Comparison of ENCODE assay signal across 18 cellular contexts in the genomic region with DNA sequence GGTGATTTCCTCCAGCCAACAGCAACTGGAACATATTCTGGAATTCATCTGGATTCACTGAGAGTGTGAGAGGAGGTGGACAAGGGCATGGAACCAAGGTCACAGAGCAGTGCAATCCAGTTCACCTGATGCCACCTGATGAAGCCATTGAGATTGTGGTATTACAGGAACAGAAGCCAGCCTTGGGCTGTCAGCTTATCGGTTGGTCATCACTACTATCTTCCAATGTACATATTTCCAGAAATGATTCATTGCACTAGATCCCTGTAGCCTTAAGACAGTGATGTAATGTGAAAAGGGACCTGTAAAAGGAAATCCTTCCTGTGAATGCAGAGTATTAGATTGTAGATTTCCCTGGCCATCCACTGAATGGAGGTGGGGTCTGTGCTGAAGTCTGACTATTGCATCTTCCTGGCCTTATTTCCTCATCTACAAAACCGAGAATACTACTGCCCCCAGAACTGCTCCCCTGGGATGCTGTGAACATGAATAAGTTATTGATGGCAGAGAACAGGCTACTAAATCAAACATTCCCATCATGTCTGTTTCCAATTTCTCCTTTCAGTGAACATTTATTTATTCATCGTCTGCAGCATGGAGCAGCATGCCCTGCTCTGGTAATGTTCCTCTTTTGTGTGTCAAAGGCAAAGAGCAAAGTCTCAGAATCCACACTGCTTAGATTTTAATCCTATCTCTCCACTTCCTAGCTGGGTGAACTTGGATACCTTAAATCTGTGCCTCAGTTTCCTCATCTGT. TPM values are rescaled to one million over a fixed set of nuclear protein-coding genes. Genes with fewer than 3 reads are reported as not detected.
DNase-seq lines count a peak whose midpoint lies in the region; ATAC-seq and TF ChIP-seq lines count a peak whose summit lies in the region.
"Had no signal": no experiment of that assay in that cellular context is flagged by ENCODE, and none has a peak within 500 bp of the region (broad histone marks: within the 10 kb centered on the region; RNA-seq: fewer than 3 reads in every experiment).

No MANE protein-coding gene starts in this region.

- H2BK5ac ChIP-seq in trophoblast cell (ENCODE audit: low read depth, low read length, poor library complexity), result peak overlapping the region; percentile 76

- DNase-seq in GM03348 (ENCODE audit: low spot score) (peak; percentile 30), fibroblast of villous mesenchyme (ENCODE audit: low read depth) (peak; percentile 42), trophoblast cell (peak; percentile 90), Kasumi-1 (lab: John Stamatoyannopoulos, UW) (no peak), T-helper 2 cell (no peak), type B pancreatic cell (ENCODE audit: extremely low spot score, unreplicated experiment) (no peak)
- DNase-seq: activated CD4-positive, alpha-beta T cell treated with anti-CD3 and anti-CD28 coated beads, Interleukin-2, amount 50 U/mL, for 48 hours; activated T-cell treated with anti-CD3 and anti-CD28 coated beads, Interleukin-2, amount 50 U/mL, for 72 hours; AML-193; dermis blood vessel endothelial cell; lower lobe of right lung; nephron progenitor cell; sigmoid colon; stimulated activated CD4-positive, alpha-beta T cell treated with anti-CD3 and anti-CD28 coated beads, Interleukin-4, amount 100 ng/mL, for 1 hour; transverse colon had no signal

- H3K79me2 ChIP-seq in trophoblast cell (ENCODE audit: control insufficient read depth, insufficient read depth, low read length, poor library complexity), result peaks cover 15% of the 10 kb centered on the region

- H3K36me3 ChIP-seq in trophoblast cell (ENCODE audit: control insufficient read depth in 1 of 2, insufficient read depth in 2 of 2, low read length in 2 of 2), result no peaks in the 10 kb centered on the region
- H3K36me3 ChIP-seq: lower lobe of right lung, sigmoid colon, transverse colon had no signal

- H3K9me3 ChIP-seq in trophoblast cell (ENCODE audit: insufficient read depth, low read depth, low read length), result no peaks in the 10 kb centered on the region
- H3K9me3 ChIP-seq: lower lobe of right lung, sigmoid colon, transverse colon had no signal

- H4K12ac ChIP-seq in trophoblast cell (ENCODE audit: low read depth, low read length), result no peak overlapping the region

- H3K4me3 ChIP-seq in fibroblast of villous mesenchyme (ENCODE audit: low read depth, low read length) (no peak overlapping the region), trophoblast cell (ENCODE audit: low read depth, low read length) (no peak overlapping the region)
- H3K4me3 ChIP-seq: K562, lower lobe of right lung, sigmoid colon, transverse colon had no signal

- peaks cover 50% of the 10 kb centered on the region for H3K79me1 ChIP-seq in trophoblast cell (ENCODE audit: low read length)

- H2BK12ac ChIP-seq in trophoblast cell (ENCODE audit: low read length), result peak overlapping the region; percentile 95

- H3K36me3 Mint-ChIP-seq in type B pancreatic cell, result no peaks in the 10 kb centered on the region

- no peaks in the 10 kb centered on the region for H3K9me3 Mint-ChIP-seq in type B pancreatic cell
- H3K9me3 Mint-ChIP-seq: activated T-cell treated with anti-CD3 and anti-CD28 coated beads, Interleukin-2, amount 50 U/mL, for 72 hours; nephron progenitor cell had no signal

- ATAC-seq in SK-N-SH treated with all-trans-retinoic acid at 6 μM for 48 hours (peak; percentile 87), HG03442 (IDR thresholded peaks at IDR 0.05; ENCODE audit: unreplicated experiment) (no peak)
- ATAC-seq: activated T-cell treated with anti-CD3 and anti-CD28 coated beads, Interleukin-2, amount 50 U/mL, for 72 hours; K562; lower lobe of right lung had no signal

- H3K4me2 ChIP-seq in trophoblast cell (ENCODE audit: low read length), result no peak overlapping the region

- no peak overlapping the region for H3K23ac ChIP-seq in trophoblast cell (ENCODE audit: low read length)

- H3K4me1 Mint-ChIP-seq in type B pancreatic cell (ENCODE audit: unreplicated experiment), result peaks cover 45% of the 10 kb centered on the region

- peak overlapping the region; percentile 86 for H2AK5ac ChIP-seq in trophoblast cell (ENCODE audit: low read length)

- no peak for TF ChIP-seq CTCF in fibroblast of villous mesenchyme (IDR thresholded peaks at IDR 0.05; ENCODE audit: insufficient read depth, low read depth, low read length)
- no peak for TF ChIP-seq CTCF in type B pancreatic cell (conservative IDR thresholded peaks at IDR 0.05)

- peak overlapping the region; percentile 24 for H3K27ac ChIP-seq in trophoblast cell (ENCODE audit: low read depth, low read length)
- H3K27ac ChIP-seq: lower lobe of right lung, sigmoid colon, transverse colon had no signal

- no peak overlapping the region for H2AFZ ChIP-seq in trophoblast cell (ENCODE audit: insufficient read depth, low read length, poor library complexity)

- peak overlapping the region; percentile 75 for H4K8ac ChIP-seq in trophoblast cell (ENCODE audit: low read depth, low read length)

- H3K9ac ChIP-seq in trophoblast cell (ENCODE audit: low read length), result no peak overlapping the region

- no peak overlapping the region for H3K4me3 Mint-ChIP-seq in type B pancreatic cell
- H3K4me3 Mint-ChIP-seq: activated T-cell treated with anti-CD3 and anti-CD28 coated beads, Interleukin-2, amount 50 U/mL, for 72 hours; nephron progenitor cell had no signal

- peak overlapping the region; percentile 57 for H2BK120ac ChIP-seq in trophoblast cell (ENCODE audit: insufficient read depth, low read length, poor library complexity)

- H3K27me3 Mint-ChIP-seq in type B pancreatic cell, result no peaks in the 10 kb centered on the region

- WGBS in trophoblast cell (ENCODE audit: extremely low coverage, insufficient coverage, insufficient read length), result no CpG with 5 or more reads among the region's 3 CpGs

- peak overlapping the region; percentile 80 for H4K91ac ChIP-seq in trophoblast cell (ENCODE audit: low read depth, low read length)

- H3K18ac ChIP-seq in trophoblast cell (ENCODE audit: low read length), result peak overlapping the region; percentile 78

- H3K27ac Mint-ChIP-seq in type B pancreatic cell, result no peak overlapping the region
- H3K27ac Mint-ChIP-seq: activated T-cell treated with anti-CD3 and anti-CD28 coated beads, Interleukin-2, amount 50 U/mL, for 72 hours; nephron progenitor cell had no signal

- H3K27me3 ChIP-seq in trophoblast cell (ENCODE audit: insufficient read depth, low read length), result no peaks in the 10 kb centered on the region
- H3K27me3 ChIP-seq: sigmoid colon, transverse colon had no signal

- peak overlapping the region; percentile 78 for H3K4ac ChIP-seq in trophoblast cell (ENCODE audit: low read depth, low read length)

- H3K4me1 ChIP-seq in trophoblast cell (ENCODE audit: control insufficient read depth in 1 of 2, insufficient read depth in 2 of 2, low read length in 2 of 2), result peaks cover 17 to 34% of the 10 kb centered on the region in 2 experiments
- H3K4me1 ChIP-seq: lower lobe of right lung, sigmoid colon had no signal

- H3K14ac ChIP-seq in trophoblast cell (ENCODE audit: low read length), result peak overlapping the region; percentile 86

TF ChIP-seq in SK-N-SH treated with all-trans-retinoic acid at 6 μM for 48 hours, 23 proteins besides CTCF, POLR2A, EP300 and RAD21:
- TF ChIP-seq, protein P1, sequence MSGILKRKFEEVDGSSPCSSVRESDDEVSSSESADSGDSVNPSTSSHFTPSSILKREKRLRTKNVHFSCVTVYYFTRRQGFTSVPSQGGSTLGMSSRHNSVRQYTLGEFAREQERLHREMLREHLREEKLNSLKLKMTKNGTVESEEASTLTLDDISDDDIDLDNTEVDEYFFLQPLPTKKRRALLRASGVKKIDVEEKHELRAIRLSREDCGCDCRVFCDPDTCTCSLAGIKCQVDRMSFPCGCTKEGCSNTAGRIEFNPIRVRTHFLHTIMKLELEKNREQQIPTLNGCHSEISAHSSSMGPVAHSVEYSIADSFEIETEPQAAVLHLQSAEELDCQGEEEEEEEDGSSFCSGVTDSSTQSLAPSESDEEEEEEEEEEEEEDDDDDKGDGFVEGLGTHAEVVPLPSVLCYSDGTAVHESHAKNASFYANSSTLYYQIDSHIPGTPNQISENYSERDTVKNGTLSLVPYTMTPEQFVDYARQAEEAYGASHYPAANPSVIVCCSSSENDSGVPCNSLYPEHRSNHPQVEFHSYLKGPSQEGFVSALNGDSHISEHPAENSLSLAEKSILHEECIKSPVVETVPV (CRISPR knock-in tag; IDR thresholded peaks at IDR 0.05), result no peak
- TF ChIP-seq ZNF70 (CRISPR knock-in tag; IDR thresholded peaks at IDR 0.05), result no peak
- TF ChIP-seq ISL1 (CRISPR knock-in tag; IDR thresholded peaks at IDR 0.05), result peak; percentile 39
- TF ChIP-seq ZNF8 (CRISPR knock-in tag; IDR thresholded peaks at IDR 0.05), result no peak
- TF ChIP-seq CSDC2 (CRISPR knock-in tag; IDR thresholded peaks at IDR 0.05), result no peak
- TF ChIP-seq TOX (CRISPR knock-in tag; IDR thresholded peaks at IDR 0.05; ENCODE audit: borderline replicate concordance), result no peak

RNA-seq across cellular contexts. Expression of a gene that starts 47.4 kb away (rescaled TPM):
- 2,255 and 2,551 TPM in 2 replicates for total RNA-seq in fibroblast of villous mesenchyme
- 3,520 and 3,660 TPM in 2 replicates for polyA plus RNA-seq in trophoblast cell (2013)
- total RNA-seq in type B pancreatic cell (ENCODE audit: low replicate concordance), result 343 and 447 TPM in 2 replicates

Comparison
In these comparisons a context has a peak if more than half of its experiments do, and no peak if none do; other contexts are left out.
1. DNase-seq: peak in GM03348 (single experiment), fibroblast of villous mesenchyme (single experiment) and trophoblast cell (2 of 2); none in Kasumi-1 (0 of 2), T-helper 2 cell (0 of 5) and type B pancreatic cell (single experiment).